ENCODE assay signal across 11 cellular contexts in genomic region chr15:80105193-80105984, GRCh38. TPM values are rescaled to one million over a fixed set of nuclear protein-coding genes. Genes with fewer than 3 reads are reported as not detected.
DNase-seq lines count a peak whose midpoint lies in the region; ATAC-seq, FAIRE-seq and TF ChIP-seq lines count a peak whose summit lies in the region.
"Had no signal": no experiment of that assay in that cellular context is flagged by ENCODE, and none has a peak within 500 bp of the region (broad histone marks: within the 10 kb centered on the region; RNA-seq: fewer than 3 reads in every experiment).

No MANE protein-coding gene starts in this region.

- no peaks in the 10 kb centered on the region for H3K9me3 Mint-ChIP-seq in CD4-positive, CD25-positive, alpha-beta regulatory T cell
- no peaks in the 10 kb centered on the region for H3K9me3 Mint-ChIP-seq in CD14-positive monocyte

- peaks cover 12% of the 10 kb centered on the region for H3K79me2 ChIP-seq in keratinocyte (ENCODE audit: control insufficient read depth, insufficient read depth, low read length)

- DNase-seq in CD4-positive, CD25-positive, alpha-beta regulatory T cell = peak in 1 of 3 donors; percentile 5
- peak; percentile 55 for DNase-seq in HS-5 (ENCODE audit: low read depth)
- DNase-seq in adipocyte (ENCODE audit: low read depth) = peak; percentile 33
- DNase-seq in keratinocyte (ENCODE audit: low read depth, low spot score) = peak; percentile 36
- DNase-seq in CD14-positive monocyte (ENCODE audit: low spot score) = no peak
- DNase-seq in suprapubic skin (ENCODE audit: low spot score in 2 of 2) = no peak
- DNase-seq: NCI-H2107, upper lobe of left lung had no signal

- no peak overlapping the region for H3K27ac ChIP-seq in CD4-positive, CD25-positive, alpha-beta regulatory T cell (ENCODE audit: insufficient read depth, low read length, poor library complexity, severe bottlenecking)
- H3K27ac ChIP-seq in keratinocyte (ENCODE audit: control insufficient read depth, insufficient read depth, low read length) = peak overlapping the region; percentile 75
- H3K27ac ChIP-seq in suprapubic skin = no peak overlapping the region
- H3K27ac ChIP-seq: upper lobe of left lung had no signal

- dilution Hi-C loops in keratinocyte (cut with MboI; ENCODE audit: extremely low pct_ligation_motif_present, low sequenced_read_pairs) = no loop called here

- peak overlapping the region; percentile 34 for H3K4me3 ChIP-seq in CD4-positive, CD25-positive, alpha-beta regulatory T cell (ENCODE audit: low read depth, low read length)
- no peak overlapping the region for H3K4me3 ChIP-seq in adipocyte (ENCODE audit: low read length)
- peak overlapping the region in 1 of 3 experiments; percentile 16 for H3K4me3 ChIP-seq in keratinocyte (ENCODE audit: control insufficient read depth in 2 of 3, extremely low read depth in 1 of 3, insufficient read depth in 2 of 3, low read depth in 1 of 3, low read length in 3 of 3)
- H3K4me3 ChIP-seq in suprapubic skin = no peak overlapping the region
- H3K4me3 ChIP-seq: upper lobe of left lung had no signal

- H2AFZ ChIP-seq in keratinocyte (ENCODE audit: control insufficient read depth, low read length) = no peak overlapping the region

- no peaks in the 10 kb centered on the region for H3K27me3 ChIP-seq in CD4-positive, CD25-positive, alpha-beta regulatory T cell (ENCODE audit: control insufficient read depth, insufficient read depth, low read length)
- H3K27me3 ChIP-seq in adipocyte (replicated peaks; ENCODE audit: control insufficient read depth, insufficient read depth, low read length) (no peaks in the 10 kb centered on the region), keratinocyte (ENCODE audit: control insufficient read depth, extremely low read depth, insufficient read depth, low read length) (no peaks in the 10 kb centered on the region), suprapubic skin (no peaks in the 10 kb centered on the region)
- H3K27me3 ChIP-seq: upper lobe of left lung had no signal

- no peak overlapping the region for H3K9ac ChIP-seq in adipocyte (ENCODE audit: low read length)
- no peak overlapping the region for H3K9ac ChIP-seq in keratinocyte (ENCODE audit: control insufficient read depth, extremely low read depth, insufficient read depth, low read length)

- intact Hi-C loops in CD14-positive monocyte (cut with micrococcal nuclease) = no loop called here

- no peak for TF ChIP-seq CTCF in keratinocyte (optimal IDR thresholded peaks at IDR 0.05 in 1 of 3, IDR thresholded peaks at IDR 0.05 in 1 of 3, conservative IDR thresholded peaks at IDR 0.05 in 1 of 3; ENCODE audit: extremely low read depth in 1 of 3, insufficient read depth in 2 of 3, low read length in 3 of 3)
- TF ChIP-seq CTCF in CD14-positive monocyte (IDR thresholded peaks at IDR 0.05) = no peak
- no peak for TF ChIP-seq CTCF in suprapubic skin (IDR thresholded peaks at IDR 0.05)

- WGBS in suprapubic skin = 82% methylated on average over 4 of the region's 4 CpGs

- no peaks in the 10 kb centered on the region for H3K27me3 Mint-ChIP-seq in CD4-positive, CD25-positive, alpha-beta regulatory T cell
- no peaks in the 10 kb centered on the region for H3K27me3 Mint-ChIP-seq in CD14-positive monocyte (ENCODE audit: low read depth in 3 of 3)
- H3K27me3 Mint-ChIP-seq: progenitor cell of endocrine pancreas had no signal

- no peaks in the 10 kb centered on the region for H3K9me1 ChIP-seq in keratinocyte (ENCODE audit: control insufficient read depth, extremely low read depth, insufficient read depth, low read length)

- H3K9me3 ChIP-seq in CD4-positive, CD25-positive, alpha-beta regulatory T cell (ENCODE audit: control insufficient read depth in 2 of 2, low read length in 2 of 2) = no peaks in the 10 kb centered on the region
- H3K9me3 ChIP-seq in adipocyte (ENCODE audit: control insufficient read depth, low read length) (no peaks in the 10 kb centered on the region), keratinocyte (ENCODE audit: control insufficient read depth, low read depth, low read length) (no peaks in the 10 kb centered on the region), suprapubic skin (no peaks in the 10 kb centered on the region)
- H3K9me3 ChIP-seq: upper lobe of left lung had no signal

- H4K20me1 ChIP-seq in keratinocyte (ENCODE audit: control insufficient read depth, extremely low read depth, insufficient read depth, low read length) = no peaks in the 10 kb centered on the region

- H3K4me1 Mint-ChIP-seq in CD4-positive, CD25-positive, alpha-beta regulatory T cell = peaks cover 36 to 71% (median 61%) of the 10 kb centered on the region in 4 donors
- peaks cover 8% of the 10 kb centered on the region for H3K4me1 Mint-ChIP-seq in CD14-positive monocyte

- H3K36me3 ChIP-seq in CD4-positive, CD25-positive, alpha-beta regulatory T cell (ENCODE audit: control insufficient read depth, insufficient read depth, low read length) = no peaks in the 10 kb centered on the region
- H3K36me3 ChIP-seq in adipocyte (ENCODE audit: control insufficient read depth, insufficient read depth, low read length, severe bottlenecking) (peaks cover 9% of the 10 kb centered on the region), keratinocyte (ENCODE audit: control insufficient read depth in 2 of 2, extremely low read depth in 1 of 2, insufficient read depth in 2 of 2, low read length in 2 of 2) (no peaks in the 10 kb centered on the region), suprapubic skin (peaks cover 6% of the 10 kb centered on the region)
- H3K36me3 ChIP-seq: upper lobe of left lung had no signal

- no peak for FAIRE-seq in keratinocyte (lab: Jason Lieb, UNC)

- ATAC-seq in CD4-positive, CD25-positive, alpha-beta regulatory T cell (ENCODE audit: low read depth in 2 of 2) = peak; percentile 47 to 60
- no peak for ATAC-seq in HG03442 (IDR thresholded peaks at IDR 0.05; ENCODE audit: unreplicated experiment)
- no peak for ATAC-seq in GM18498 (IDR thresholded peaks at IDR 0.05; ENCODE audit: unreplicated experiment)

- TF ChIP-seq POLR2A in suprapubic skin (IDR thresholded peaks at IDR 0.05) = no peak

- H3K36me3 Mint-ChIP-seq in CD4-positive, CD25-positive, alpha-beta regulatory T cell = peaks cover 3% of the 10 kb centered on the region
- H3K36me3 Mint-ChIP-seq in CD14-positive monocyte = peaks cover 21 to 34% of the 10 kb centered on the region in 2 donors

- H3K27ac Mint-ChIP-seq in CD4-positive, CD25-positive, alpha-beta regulatory T cell = peak overlapping the region in 2 of 3 donors; percentile 51 to 61
- no peak overlapping the region for H3K27ac Mint-ChIP-seq in CD14-positive monocyte
- H3K27ac Mint-ChIP-seq: progenitor cell of endocrine pancreas had no signal

- no peak for TF ChIP-seq EP300 in suprapubic skin (IDR thresholded peaks at IDR 0.05)

- H3K4me1 ChIP-seq in CD4-positive, CD25-positive, alpha-beta regulatory T cell (ENCODE audit: control insufficient read depth, insufficient read depth, low read length, poor library complexity, severe bottlenecking) = peaks cover 11% of the 10 kb centered on the region
- H3K4me1 ChIP-seq in adipocyte (ENCODE audit: control insufficient read depth, insufficient read depth, low read length) (peaks cover 12% of the 10 kb centered on the region), keratinocyte (ENCODE audit: control insufficient read depth, extremely low read depth, insufficient read depth, low read length) (peaks cover 19% of the 10 kb centered on the region), suprapubic skin (peaks cover 10% of the 10 kb centered on the region)

- no peak overlapping the region for H3K4me3 Mint-ChIP-seq in CD4-positive, CD25-positive, alpha-beta regulatory T cell
- no peak overlapping the region for H3K4me3 Mint-ChIP-seq in CD14-positive monocyte

- H3K4me2 ChIP-seq in keratinocyte (ENCODE audit: control insufficient read depth, extremely low read depth, insufficient read depth, low read depth, low read length) = peak overlapping the region; percentile 72

RNA-seq across cellular contexts. Expression of gene ZFAND6, which starts 45.9 kb away (rescaled TPM):
- 94.7 TPM for total RNA-seq in CD4-positive, CD25-positive, alpha-beta regulatory T cell
- polyA plus RNA-seq in CD4-positive, CD25-positive, alpha-beta regulatory T cell = 100 to 1,000 TPM; 107 to 124 (median 117) TPM
- 76.3 to 143 TPM (median 142 TPM) in 3 replicates for polyA plus RNA-seq in keratinocyte
- polyA plus RNA-seq in keratinocyte (2011; ENCODE audit: low read depth) = 119 TPM
- 69.3 and 130 TPM in 2 replicates for polyA plus RNA-seq in keratinocyte (2011; cell fraction: cytosol; rRNA removed)
- polyA plus RNA-seq in keratinocyte (2011; cell fraction: nucleus; rRNA removed) = 76.2 and 94.2 TPM in 2 replicates
- 65.0 and 95.4 TPM in 2 replicates for polyA plus RNA-seq in keratinocyte (2012; ENCODE audit: low replicate concordance)
- polyA minus RNA-seq in keratinocyte = 13.2 to 111 TPM (median 97.5 TPM) in 3 replicates
- 85.6 TPM for polyA minus RNA-seq in keratinocyte (2011; cell fraction: cytosol; rRNA and poly(A)+ RNA removed)
- polyA minus RNA-seq in keratinocyte (2011; cell fraction: nucleus; rRNA and poly(A)+ RNA removed) = 47.2 and 67.4 TPM in 2 replicates
- polyA plus RNA-seq in CD14-positive monocyte = 100 to 1,000 TPM in 1 of 2 donors, 10 to 100 TPM in 1; 99.6 to 106 TPM
- 100 to 1,000 TPM in 1 of 4 donors, 10 to 100 TPM in 3; 47.9 to 107 (median 80.9) TPM for total RNA-seq in suprapubic skin

RNA-seq across cellular contexts. Expression of gene FAH, which starts 47.4 kb away (rescaled TPM):
- total RNA-seq in CD4-positive, CD25-positive, alpha-beta regulatory T cell = 4.3 TPM
- polyA plus RNA-seq in CD4-positive, CD25-positive, alpha-beta regulatory T cell = 1 to 10 TPM; 2.0 to 2.6 (median 2.3) TPM
- polyA plus RNA-seq in keratinocyte = 29.4 to 36.1 TPM (median 32.0 TPM) in 3 replicates
- 6.0 TPM for polyA plus RNA-seq in keratinocyte (2011; ENCODE audit: low read depth)
- polyA plus RNA-seq in keratinocyte (2011; cell fraction: cytosol; rRNA removed) = 24.5 and 28.3 TPM in 2 replicates
- polyA plus RNA-seq in keratinocyte (2011; cell fraction: nucleus; rRNA removed) = 29.0 and 33.6 TPM in 2 replicates
- polyA plus RNA-seq in keratinocyte (2012; ENCODE audit: low replicate concordance) = 19.4 and 41.0 TPM in 2 replicates
- 43.7 to 57.4 TPM (median 49.2 TPM) in 3 replicates for polyA minus RNA-seq in keratinocyte
- 31.1 TPM for polyA minus RNA-seq in keratinocyte (2011; cell fraction: cytosol; rRNA and poly(A)+ RNA removed)
- polyA minus RNA-seq in keratinocyte (2011; cell fraction: nucleus; rRNA and poly(A)+ RNA removed) = 14.5 and 18.1 TPM in 2 replicates
- 10 to 100 TPM; 24.0 to 25.4 TPM for polyA plus RNA-seq in CD14-positive monocyte
- total RNA-seq in suprapubic skin = 10 to 100 TPM; 10.8 to 16.3 (median 12.1) TPM

Comparison
In these comparisons a context has a peak if more than half of its experiments do, and no peak if none do; other contexts are left out.
1. ATAC-seq: peak in CD4-positive, CD25-positive, alpha-beta regulatory T cell (2 of 2); none in HG03442 (single experiment) and GM18498 (single experiment).
2. DNase-seq: peak in HS-5 (single experiment), adipocyte (single experiment) and keratinocyte (single experiment); none in CD14-positive monocyte (single experiment) and suprapubic skin (0 of 2).
3. H3K27ac Mint-ChIP-seq: peak in CD4-positive, CD25-positive, alpha-beta regulatory T cell (2 of 3); none in CD14-positive monocyte (0 of 7).